ENCODE assay signal across 21 cellular contexts in genomic region chr16:75452464-75453190, GRCh38. TPM values are rescaled to one million over a fixed set of nuclear protein-coding genes. Genes with fewer than 3 reads are reported as not detected.
DNase-seq lines count a peak whose midpoint lies in the region; ATAC-seq, FAIRE-seq and TF ChIP-seq lines count a peak whose summit lies in the region.
"Had no signal": no experiment of that assay in that cellular context is flagged by ENCODE, and none has a peak within 500 bp of the region (broad histone marks: within the 10 kb centered on the region; RNA-seq: fewer than 3 reads in every experiment).

No MANE protein-coding gene starts in this region.

- 94% methylated on average over 12 of the region's 12 CpGs for WGBS in SK-N-SH (ENCODE audit: low lambda C conversion rate)
- WGBS in trophoblast cell (ENCODE audit: extremely low coverage, insufficient coverage, insufficient read length): no CpG with 5 or more reads among the region's 12 CpGs
- 70 to 72% methylated on average over 12 of the region's 12 CpGs for WGBS in aorta, 2 donors

- H3K4me1 ChIP-seq in SK-N-SH (ENCODE audit: control insufficient read depth in 1 of 2, insufficient read depth in 2 of 2, low read depth in 1 of 2, low read length in 1 of 2) (peaks cover 0 to 26% of the 10 kb centered on the region in 2 experiments; a peak in 2 of 4 replicates), trophoblast cell (ENCODE audit: control insufficient read depth in 1 of 2, insufficient read depth in 2 of 2, low read length in 2 of 2) (no peaks in the 10 kb centered on the region), aorta (ENCODE audit: control insufficient read depth in 1 of 2, insufficient read depth in 2 of 2, low read length in 2 of 2) (peaks cover 0 to 2% of the 10 kb centered on the region in 2 donors)

- H2AK5ac ChIP-seq in trophoblast cell (ENCODE audit: low read length): no peak overlapping the region

- no peak overlapping the region for H4K12ac ChIP-seq in trophoblast cell (ENCODE audit: low read depth, low read length)

- H3K79me2 ChIP-seq in SK-N-SH (ENCODE audit: insufficient read depth): peaks cover 70% of the 10 kb centered on the region
- peaks cover 6% of the 10 kb centered on the region for H3K79me2 ChIP-seq in trophoblast cell (ENCODE audit: control insufficient read depth, insufficient read depth, low read length, poor library complexity)

- no peak for ATAC-seq in SK-N-SH treated with all-trans-retinoic acid at 6 μM for 48 hours
- ATAC-seq in left colon: peak; percentile 44
- ATAC-seq in aorta (ENCODE audit: low FRiP score): no peak
- no peak for ATAC-seq in HG03378 (IDR thresholded peaks at IDR 0.05; ENCODE audit: unreplicated experiment)
- ATAC-seq: activated CD8-positive, alpha-beta memory T cell treated with anti-CD3 and anti-CD28 coated beads, Interleukin-2, amount 10 ng/mL, durations not matched to agents 7 days and 5 days had no signal

- H3K18ac ChIP-seq in trophoblast cell (ENCODE audit: low read length): no peak overlapping the region

- POLR2A ChIA-PET in SK-N-SH (lab: Yijun Ruan, JAX): no interaction called here

- H3K23ac ChIP-seq in trophoblast cell (ENCODE audit: low read length): no peak overlapping the region

- H3K79me1 ChIP-seq in trophoblast cell (ENCODE audit: low read length): no peaks in the 10 kb centered on the region

- H4K20me1 ChIP-seq in SK-N-SH (ENCODE audit: insufficient read depth): peaks cover 36% of the 10 kb centered on the region

- no peaks in the 10 kb centered on the region for H3F3A ChIP-seq in SK-N-SH (replicated peaks; ENCODE audit: insufficient read depth)

- no peak overlapping the region for H3K14ac ChIP-seq in trophoblast cell (ENCODE audit: low read length)

- peak; percentile 53 for DNase-seq in SK-N-SH
- DNase-seq in dermis blood vessel endothelial cell: peak; percentile 41
- DNase-seq in left colon: no peak
- no peak for DNase-seq in trophoblast cell
- DNase-seq in D721Med (ENCODE audit: insufficient read length, low spot score): no peak
- no peak for DNase-seq in aorta
- DNase-seq: 8988T; activated CD4-positive, alpha-beta T cell treated with anti-CD3 and anti-CD28 coated beads for 48 hours; activated CD8-positive, alpha-beta memory T cell treated with anti-CD3 and anti-CD28 coated beads, Interleukin-2, amount 10 ng/mL, durations not matched to agents 7 days and 5 days; AML-193; CD8-positive, alpha-beta memory T cell; MV-4-11; stimulated activated CD4-positive, alpha-beta T cell treated with anti-CD3 and anti-CD28 coated beads, Interleukin-4, amount 100 ng/mL, for 4 hours; SW 1271 had no signal

- H2BK12ac ChIP-seq in trophoblast cell (ENCODE audit: low read length): no peak overlapping the region

- no peak overlapping the region for H2BK5ac ChIP-seq in trophoblast cell (ENCODE audit: low read depth, low read length, poor library complexity)

- FAIRE-seq in D721Med (lab: Jason Lieb, UNC): no peak
- FAIRE-seq: G401.6, GM18507, H1 had no signal

- H3K27me3 ChIP-seq in SK-N-SH (ENCODE audit: insufficient read depth) (no peaks in the 10 kb centered on the region), trophoblast cell (ENCODE audit: insufficient read depth, low read length) (no peaks in the 10 kb centered on the region), aorta (ENCODE audit: control insufficient read depth in 1 of 2, insufficient read depth in 2 of 2, low read length in 1 of 2) (no peaks in the 10 kb centered on the region)
- H3K27me3 ChIP-seq: tibial nerve had no signal

- no peak overlapping the region for H4K91ac ChIP-seq in trophoblast cell (ENCODE audit: low read depth, low read length)

- H3K36me3 ChIP-seq in SK-N-SH (replicated peaks in 1 of 2; ENCODE audit: control insufficient read depth in 1 of 2, insufficient read depth in 2 of 2, low read length in 1 of 2) (peaks cover 0 to 30% of the 10 kb centered on the region in 2 experiments), trophoblast cell (ENCODE audit: control insufficient read depth in 1 of 2, insufficient read depth in 2 of 2, low read length in 2 of 2) (peaks cover 6 to 9% of the 10 kb centered on the region in 2 experiments), aorta (ENCODE audit: control insufficient read depth in 1 of 2, insufficient read depth in 2 of 2, low read length in 1 of 2) (peaks cover 4 to 6% of the 10 kb centered on the region in 2 donors)

- CTCF ChIA-PET in SK-N-SH (lab: Yijun Ruan, JAX): interaction anchor here (1.3 to 1.5 kb wide), 2 partner anchors 11 to 12 kb away, joined by 4 to 8 read pairs; partner anchors contain the start of gene TMEM170A

- H4K8ac ChIP-seq in trophoblast cell (ENCODE audit: low read depth, low read length): no peak overlapping the region

- no peak for TF ChIP-seq RAD21 in SK-N-SH (IDR thresholded peaks at IDR 0.05; ENCODE audit: low read length)

- no peak overlapping the region for H2BK120ac ChIP-seq in trophoblast cell (ENCODE audit: insufficient read depth, low read length, poor library complexity)

- H3K4ac ChIP-seq in trophoblast cell (ENCODE audit: low read depth, low read length): peak overlapping the region; percentile 14

- H3K4me2 ChIP-seq in SK-N-SH (no peak overlapping the region), trophoblast cell (ENCODE audit: low read length) (no peak overlapping the region)
- H3K4me2 ChIP-seq: KMS-11 had no signal

- H3K4me3 ChIP-seq in SK-N-SH (ENCODE audit: low read depth in 2 of 2, low read length in 1 of 2): no peak overlapping the region
- no peak overlapping the region for H3K4me3 ChIP-seq in trophoblast cell (ENCODE audit: low read depth, low read length)
- H3K4me3 ChIP-seq in aorta (ENCODE audit: low read length in 2 of 2): no peak overlapping the region
- H3K4me3 ChIP-seq: tibial nerve had no signal

- no peak for TF ChIP-seq CTCF in SK-N-SH (IDR thresholded peaks at IDR 0.05)
- TF ChIP-seq CTCF in D721Med (IDR thresholded peaks at IDR 0.05; ENCODE audit: insufficient read depth, missing control alignments): no peak

- H3K27ac ChIP-seq in SK-N-SH (ENCODE audit: low read depth in 2 of 2, low read length in 1 of 2) (peak overlapping the region in 1 of 2 experiments; percentile 51; a peak in 2 of 4 replicates), trophoblast cell (ENCODE audit: low read depth, low read length) (no peak overlapping the region), aorta (ENCODE audit: low read depth in 1 of 2, low read length in 2 of 2) (no peak overlapping the region)
- H3K27ac ChIP-seq: KMS-11, tibial nerve had no signal

- H2AFZ ChIP-seq in SK-N-SH (ENCODE audit: low read depth) (no peak overlapping the region), trophoblast cell (ENCODE audit: insufficient read depth, low read length, poor library complexity) (no peak overlapping the region)

- H3K9me3 ChIP-seq in SK-N-SH (no peaks in the 10 kb centered on the region), trophoblast cell (ENCODE audit: insufficient read depth, low read depth, low read length) (no peaks in the 10 kb centered on the region), aorta (ENCODE audit: control insufficient read depth, low read length) (no peaks in the 10 kb centered on the region)
- H3K9me3 ChIP-seq: tibial nerve had no signal

- 0 out of 4 replicates have a peak, but pooled peaks of 1 of the 2 experiments have one; percentile 47 for TF ChIP-seq EP300 in SK-N-SH (IDR thresholded peaks at IDR 0.05; ENCODE audit: borderline replicate concordance in 1 of 2, low read depth in 1 of 2, low read length in 1 of 2)

- intact Hi-C loops in left colon (cut with DNase I, micrococcal nuclease) (no loop called here), aorta (cut with DNase I) (no loop called here)

- no peaks in the 10 kb centered on the region for H3K9me2 ChIP-seq in SK-N-SH

- no peak overlapping the region for H3K9ac ChIP-seq in SK-N-SH
- H3K9ac ChIP-seq in trophoblast cell (ENCODE audit: low read length): no peak overlapping the region
- H3K9ac ChIP-seq: KMS-11 had no signal

TF ChIP-seq in SK-N-SH, 30 proteins besides CTCF, POLR2A, EP300 and RAD21 (continues in another document):
- TF ChIP-seq ELF1 (IDR thresholded peaks at IDR 0.05) (no peak), RCOR1 (IDR thresholded peaks at IDR 0.05; ENCODE audit: low read length) (0 out of 2 replicates have a peak, but pooled peaks have one; percentile 14)

TF ChIP-seq in SK-N-SH treated with all-trans-retinoic acid at 6 μM for 48 hours, 23 proteins besides CTCF, POLR2A, EP300 and RAD21 (continues in another document):
- TF ChIP-seq ZNF70 (CRISPR knock-in tag; IDR thresholded peaks at IDR 0.05) (no peak), CSRNP3 (CRISPR knock-in tag; IDR thresholded peaks at IDR 0.05) (no peak)

RNA-seq across cellular contexts. Expression of gene TMEM170A, which starts 11.9 kb away (rescaled TPM):
- polyA plus RNA-seq in SK-N-SH (2012; rRNA removed) (9.2 and 11.0 TPM in 2 replicates), aorta (1 to 10 TPM; 4.2 to 5.6 TPM)
- polyA plus RNA-seq in SK-N-SH (2012; cell fraction: cytosol; rRNA removed): 9.3 and 10.1 TPM in 2 replicates
- 9.7 and 11.5 TPM in 2 replicates for polyA plus RNA-seq in SK-N-SH (2012; cell fraction: nucleus; rRNA removed)
- total RNA-seq in dermis blood vessel endothelial cell (36.2 and 56.2 TPM in 2 replicates), left colon (10 to 100 TPM; 54.1 to 71.9 TPM), aorta (10 to 100 TPM; 20.5 to 21.5 TPM)
- polyA plus RNA-seq in trophoblast cell (2013): 18.0 and 18.2 TPM in 2 replicates

RNA-seq across cellular contexts. Expression of gene CFDP1, which starts 19.3 kb away (rescaled TPM):
- polyA plus RNA-seq in SK-N-SH (2012; rRNA removed): 37.9 and 46.0 TPM in 2 replicates
- polyA plus RNA-seq in SK-N-SH (2012; cell fraction: cytosol; rRNA removed): 60.6 and 90.4 TPM in 2 replicates
- 18.4 and 20.5 TPM in 2 replicates for polyA plus RNA-seq in SK-N-SH (2012; cell fraction: nucleus; rRNA removed)
- 71.6 and 82.4 TPM in 2 replicates for total RNA-seq in dermis blood vessel endothelial cell
- 100 to 1,000 TPM in 1 of 2 donors, 10 to 100 TPM in 1; 79.8 to 117 TPM for total RNA-seq in left colon
- polyA plus RNA-seq in trophoblast cell (2013): 103 and 111 TPM in 2 replicates
- 10 to 100 TPM; 55.9 to 59.1 TPM for total RNA-seq in aorta
- 100 to 1,000 TPM in 1 of 2 donors, 10 to 100 TPM in 1; 52.8 to 111 TPM for polyA plus RNA-seq in aorta

RNA-seq across cellular contexts. Expression of gene CHST6, which starts 42.6 kb away (rescaled TPM):
- polyA plus RNA-seq in SK-N-SH (2012; rRNA removed): 0.26 and 0.30 TPM in 2 replicates
- polyA plus RNA-seq in SK-N-SH (2012; cell fraction: cytosol; rRNA removed): 0.17 and 0.19 TPM in 2 replicates
- 0.27 and 0.31 TPM in 2 replicates for polyA plus RNA-seq in SK-N-SH (2012; cell fraction: nucleus; rRNA removed)
- 1.2 and 1.9 TPM in 2 replicates for total RNA-seq in dermis blood vessel endothelial cell
- total RNA-seq in left colon: 1 to 10 TPM; 2.0 to 4.0 TPM
- 0.61 and 0.66 TPM in 2 replicates for polyA plus RNA-seq in trophoblast cell (2013)
- 1 to 10 TPM; 2.4 to 6.0 TPM for total RNA-seq in aorta
- polyA plus RNA-seq in aorta: under 1 TPM; 0.49 to 0.88 TPM
- polyA plus RNA-seq: CD8-positive, alpha-beta memory T cell had no signal

Comparison
In these comparisons a context has a peak if more than half of its experiments do, and no peak if none do; other contexts are left out.
1. DNase-seq: peak in SK-N-SH (single experiment) and dermis blood vessel endothelial cell (single experiment); none in left colon (0 of 2), trophoblast cell (0 of 2), D721Med (single experiment) and aorta (0 of 2).